17 cellular contexts compared by ENCODE assay signal in the genomic region with DNA sequence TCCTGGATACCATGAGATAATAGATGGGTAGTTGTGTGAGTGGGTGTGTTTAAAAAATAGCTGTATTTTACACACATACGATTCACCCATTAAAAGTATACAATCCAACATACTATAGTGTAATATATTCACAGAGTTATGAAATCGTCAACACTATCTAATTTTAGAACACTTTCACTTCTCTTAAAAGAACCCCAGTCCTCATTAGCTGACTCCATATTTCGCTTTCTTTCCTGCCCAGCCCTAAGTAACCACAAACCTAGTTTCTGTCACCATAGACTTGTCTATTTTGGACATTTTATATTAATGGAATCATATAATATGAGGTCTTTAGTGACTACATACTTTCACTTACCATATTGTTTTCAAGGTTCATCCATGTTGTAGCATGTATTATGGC.
DNase-seq lines count a peak whose midpoint lies in the region; ATAC-seq and TF ChIP-seq lines count a peak whose summit lies in the region.
"Had no signal": no experiment of that assay in that cellular context is flagged by ENCODE, and none has a peak within 500 bp of the region (broad histone marks: within the 10 kb centered on the region; RNA-seq: fewer than 3 reads in every experiment).

No MANE protein-coding gene starts in this region.

- no peaks in the 10 kb centered on the region for H4K20me1 ChIP-seq in OCI-LY3 (ENCODE audit: insufficient read depth, low read length)

- no peak overlapping the region for H3K4me3 ChIP-seq in OCI-LY3 (ENCODE audit: low read length)
- H3K4me3 ChIP-seq: A549, adrenal gland, esophagus muscularis mucosa, pancreas, vagina had no signal

- DNase-seq in AML-193 (lab: John Stamatoyannopoulos, UW) (peak; percentile 52 to 70), hypothalamus (lab: John Stamatoyannopoulos, UW) (no peak)
- no peak for DNase-seq in stimulated activated CD4-positive, alpha-beta T cell treated with anti-CD3 and anti-CD28 coated beads, Interleukin-1b, Interleukin-23, amount 100 ng/mL, for 48 hours
- DNase-seq in activated naive CD4-positive, alpha-beta T cell treated with anti-CD3 and anti-CD28 coated beads, Interleukin-2, amount 50 U/mL, for 16 hours = no peak
- DNase-seq: adrenal gland, DMS53, GOT3, mesenchymal stem cell, NCI-H526 treated with DMSO at 0.1 percent for 48 hours, pancreas had no signal

- H3K4me1 ChIP-seq in OCI-LY3 (ENCODE audit: low read length) = peaks cover 17% of the 10 kb centered on the region
- H3K4me1 ChIP-seq: A549, pancreas had no signal

- no peak overlapping the region for H2AFZ ChIP-seq in OCI-LY3 (ENCODE audit: low read depth, low read length)

- H3K9ac ChIP-seq in OCI-LY3 (ENCODE audit: low read length) = no peak overlapping the region

- H3K4me2 ChIP-seq in OCI-LY3 (ENCODE audit: low read length) = peak overlapping the region; percentile 29; the same call in 1 of the 2 replicates
- H3K4me2 ChIP-seq: A549 had no signal

- H3K36me3 ChIP-seq in OCI-LY3 (replicated peaks; ENCODE audit: low read depth, low read length) = no peaks in the 10 kb centered on the region
- H3K36me3 ChIP-seq: adrenal gland, esophagus muscularis mucosa, pancreas, vagina had no signal

- H3K79me2 ChIP-seq in OCI-LY3 (ENCODE audit: low read length) = no peaks in the 10 kb centered on the region

- ATAC-seq in GM21360 (IDR thresholded peaks at IDR 0.05; ENCODE audit: unreplicated experiment) = peak; percentile 75
- ATAC-seq in HG03159 (IDR thresholded peaks at IDR 0.05; ENCODE audit: unreplicated experiment) = peak; percentile 84
- no peak for ATAC-seq in HG03139 (IDR thresholded peaks at IDR 0.05; ENCODE audit: unreplicated experiment)
- ATAC-seq: A549 had no signal

- peaks cover 8% of the 10 kb centered on the region; the same call in 1 of the 2 replicates for H3K9me3 ChIP-seq in OCI-LY3 (ENCODE audit: insufficient read depth, low read length)
- H3K9me3 ChIP-seq: A549, adrenal gland, esophagus muscularis mucosa, pancreas, vagina had no signal

- no peak overlapping the region for H3K27ac ChIP-seq in OCI-LY3 (ENCODE audit: low read length)
- H3K27ac ChIP-seq: A549, adrenal gland, esophagus muscularis mucosa, pancreas, vagina had no signal

- TF ChIP-seq CTCF in OCI-LY3 (IDR thresholded peaks at IDR 0.05; ENCODE audit: low read depth, low read length) = no peak

- H3K27me3 ChIP-seq in OCI-LY3 (ENCODE audit: low read depth, low read length) = no peaks in the 10 kb centered on the region; the same call in 1 of the 2 replicates
- H3K27me3 ChIP-seq: adrenal gland, esophagus muscularis mucosa, pancreas, vagina had no signal

Comparison
In these comparisons a context has a peak if more than half of its experiments do, and no peak if none do; other contexts are left out.
1. DNase-seq: peak in AML-193 (2 of 2); none in stimulated activated CD4-positive, alpha-beta T cell treated with anti-CD3 and anti-CD28 coated beads, Interleukin-1b, Interleukin-23, amount 100 ng/mL, for 48 hours (single experiment), activated naive CD4-positive, alpha-beta T cell treated with anti-CD3 and anti-CD28 coated beads, Interleukin-2, amount 50 U/mL, for 16 hours (single experiment) and hypothalamus (0 of 51).